Comparison of ENCODE assay signal across 7 cellular contexts in the genomic region with DNA sequence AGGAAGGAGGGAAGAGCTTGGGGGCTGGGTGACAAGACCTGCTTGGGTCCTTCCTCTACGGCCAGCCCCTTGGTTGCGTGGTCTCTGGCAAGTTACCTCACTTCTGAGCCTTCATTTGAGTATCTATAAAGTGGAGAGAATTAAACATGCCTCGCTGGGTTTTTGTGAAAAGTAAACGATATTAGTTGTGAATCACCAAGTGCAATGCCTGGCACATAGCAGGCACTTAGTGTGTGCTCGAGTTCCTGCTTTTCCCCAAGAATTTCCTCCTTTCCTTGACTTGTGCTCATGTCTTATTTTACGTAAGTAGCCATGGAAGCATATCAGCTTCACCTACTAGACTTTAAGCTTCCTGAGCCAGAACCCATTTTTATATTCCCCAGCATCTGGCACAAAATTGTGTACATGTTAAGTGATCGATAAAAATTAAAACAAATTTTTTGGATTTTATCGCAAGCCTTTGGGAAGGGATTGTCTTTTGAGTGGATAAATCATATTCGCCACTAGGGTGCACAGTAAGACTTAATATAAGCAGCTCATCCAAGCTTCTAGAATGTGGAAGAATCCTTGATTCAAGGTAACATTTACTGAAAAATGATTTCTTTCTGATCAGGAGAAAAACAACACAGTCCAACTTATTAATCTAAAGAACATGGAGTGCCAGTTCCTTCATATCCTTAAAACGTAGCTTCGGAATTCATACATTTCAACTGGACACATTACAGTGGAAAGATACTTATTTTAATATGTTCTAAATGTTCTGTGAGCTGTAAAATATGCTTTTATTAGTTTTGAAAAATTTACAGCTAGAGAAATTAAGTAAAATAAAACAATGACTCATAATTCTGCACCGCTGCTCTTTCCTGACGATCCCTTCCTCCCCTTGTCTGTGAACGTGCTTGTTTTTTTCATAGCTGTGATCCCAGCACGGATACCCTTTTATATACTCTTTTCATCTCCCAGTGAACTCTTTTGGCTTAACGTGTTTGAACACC. TPM values are rescaled to one million over a fixed set of nuclear protein-coding genes. Genes with fewer than 3 reads are reported as not detected.
DNase-seq lines count a peak whose midpoint lies in the region; ATAC-seq and TF ChIP-seq lines count a peak whose summit lies in the region.

No MANE protein-coding gene starts in this region.

- H3K4me2 ChIP-seq in GM23338 (peak overlapping the region; percentile 19; the same call in 1 of the 2 replicates), neural progenitor cell (no peak overlapping the region)

- no peaks in the 10 kb centered on the region for H3K27me3 ChIP-seq in GM23338 (ENCODE audit: insufficient read depth)
- H3K27me3 ChIP-seq in neural progenitor cell = no peaks in the 10 kb centered on the region

- no peaks in the 10 kb centered on the region for H3K9me2 ChIP-seq in GM23338 (ENCODE audit: insufficient read depth)

- DNase-seq in GM23338 (ENCODE audit: low spot score) (peak; percentile 52), NCI-H524 (lab: John Stamatoyannopoulos, UW) (peak; percentile 26 to 77), dermis blood vessel endothelial cell (peak; percentile 80), neural progenitor cell (ENCODE audit: low spot score) (peak; percentile 44)
- no peak for DNase-seq in activated naive CD4-positive, alpha-beta T cell treated with anti-CD3 and anti-CD28 coated beads, Interleukin-2, amount 50 U/mL, for 16 hours

- no peak overlapping the region for H3K4me3 Mint-ChIP-seq in GM23338
- peak overlapping the region; percentile 6 for H3K4me3 Mint-ChIP-seq in neural progenitor cell

- H3K4me1 ChIP-seq in GM23338 (ENCODE audit: insufficient read depth) (peaks cover 25% of the 10 kb centered on the region), neural progenitor cell (peaks cover 12% of the 10 kb centered on the region)

- H3K79me2 ChIP-seq in GM23338 (replicated peaks; ENCODE audit: insufficient read depth) = peaks cover 29% of the 10 kb centered on the region
- no peaks in the 10 kb centered on the region for H3K79me2 ChIP-seq in neural progenitor cell (ENCODE audit: low read depth)

- H2AFZ ChIP-seq in GM23338 = no peak overlapping the region
- H2AFZ ChIP-seq in neural progenitor cell (replicated peaks) = no peak overlapping the region

- H3K9me3 Mint-ChIP-seq in GM23338 (no peaks in the 10 kb centered on the region), neural progenitor cell (no peaks in the 10 kb centered on the region)

- no peaks in the 10 kb centered on the region; the same call in 1 of the 2 replicates for H4K20me1 ChIP-seq in GM23338 (replicated peaks; ENCODE audit: insufficient read depth)
- no peaks in the 10 kb centered on the region for H4K20me1 ChIP-seq in neural progenitor cell (ENCODE audit: low read depth)

- H3K4me1 Mint-ChIP-seq in GM23338 (peaks cover 44% of the 10 kb centered on the region), neural progenitor cell (peaks cover 52% of the 10 kb centered on the region)

- H3K36me3 ChIP-seq in GM23338 (ENCODE audit: insufficient read depth) = no peaks in the 10 kb centered on the region
- H3K36me3 ChIP-seq in neural progenitor cell = no peaks in the 10 kb centered on the region

- H3K36me3 Mint-ChIP-seq in GM23338 (ENCODE audit: low read depth) = no peaks in the 10 kb centered on the region
- H3K36me3 Mint-ChIP-seq in neural progenitor cell = no peaks in the 10 kb centered on the region

- H3K27ac ChIP-seq in GM23338 (ENCODE audit: low read depth) = no peak overlapping the region
- H3K27ac ChIP-seq in neural progenitor cell = no peak overlapping the region

- no peak overlapping the region for H3K9ac ChIP-seq in neural progenitor cell

- TF ChIP-seq CTCF in GM23338 (conservative IDR thresholded peaks at IDR 0.05; ENCODE audit: low read depth in 2 of 2) (peak; percentile 55 to 69), neural progenitor cell (IDR thresholded peaks at IDR 0.05) (peak; percentile 57)

- H3K27ac Mint-ChIP-seq in GM23338 = 0 out of 2 replicates have a peak overlapping the region, but pooled peaks have one; percentile 26
- H3K27ac Mint-ChIP-seq in neural progenitor cell = peak overlapping the region; percentile 31

- H3K4me3 ChIP-seq in GM23338 (no peak overlapping the region), neural progenitor cell (no peak overlapping the region)

- ATAC-seq in GM23338 (no peak), HG03378 (IDR thresholded peaks at IDR 0.05; ENCODE audit: unreplicated experiment) (no peak), HG03439 (IDR thresholded peaks at IDR 0.05; ENCODE audit: unreplicated experiment) (no peak)

- H3F3A ChIP-seq in GM23338 (replicated peaks; ENCODE audit: low read depth) = 0 out of 2 replicates have a peak, but pooled peaks cover 6% of the 10 kb centered on the region
- H3F3A ChIP-seq in neural progenitor cell (ENCODE audit: low read depth) = peaks cover 23% of the 10 kb centered on the region

- H3K9me3 ChIP-seq in neural progenitor cell (ENCODE audit: low read depth) = no peaks in the 10 kb centered on the region

- H3K27me3 Mint-ChIP-seq in GM23338 (ENCODE audit: insufficient read depth, low read depth, poor library complexity) (peaks cover 3% of the 10 kb centered on the region), neural progenitor cell (ENCODE audit: insufficient read depth, low read depth) (peaks cover 2% of the 10 kb centered on the region)

TF ChIP-seq in GM23338, 12 proteins besides CTCF, POLR2A, EP300 and RAD21:
- TF ChIP-seq ZNF462 (CRISPR knock-in tag; IDR thresholded peaks at IDR 0.05) (no peak), JUNB (IDR thresholded peaks at IDR 0.05; ENCODE audit: unreplicated experiment) (no peak), CREB1 (CRISPR knock-in tag; IDR thresholded peaks at IDR 0.05; ENCODE audit: low read depth) (no peak), POLR2AphosphoS5 (IDR thresholded peaks at IDR 0.05; ENCODE audit: low read depth) (no peak), NANOG (IDR thresholded peaks at IDR 0.05; ENCODE audit: borderline replicate concordance) (no peak)
TF ChIP-seq in GM23338: peak in this region for 0.

RNA-seq across cellular contexts. Expression of gene WDR25, which starts 8.8 kb away (rescaled TPM):
- 13.1 and 15.9 TPM in 2 replicates for total RNA-seq in GM23338 (2014; rRNA removed; shearing (Covaris generic))
- polyA plus RNA-seq in GM23338 (2016; fragmentation: Nextera tagmentation; extraction: Ambion mirVana) = 7.8 and 8.5 TPM in 2 replicates
- 27.8 and 29.3 TPM in 2 replicates for total RNA-seq in dermis blood vessel endothelial cell
- total RNA-seq in neural progenitor cell (ENCODE audit: low replicate concordance) = 4.9 and 13.6 TPM in 2 replicates
